ENCODE assay signal across 1 cellular context in the genomic region with DNA sequence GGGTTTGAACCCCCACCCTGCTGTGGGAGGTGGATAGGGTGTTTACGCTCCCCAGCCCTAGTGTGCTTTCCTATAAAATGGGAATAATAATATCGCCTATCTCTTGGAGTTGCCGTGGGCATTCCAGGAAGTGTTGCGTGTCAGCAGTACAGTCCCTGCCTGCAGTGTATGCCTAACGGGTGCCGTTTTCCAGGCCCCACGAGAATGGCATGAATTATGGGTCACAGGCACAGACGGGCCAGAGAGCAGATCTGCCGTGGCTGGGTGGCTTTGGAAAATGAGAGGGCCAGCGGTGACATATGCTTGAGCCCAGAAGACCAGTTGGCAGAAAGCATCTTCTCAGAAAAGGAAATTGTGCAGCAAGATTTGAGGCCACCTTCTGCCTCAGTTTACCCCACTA.
TF ChIP-seq lines count a peak whose summit lies in the region.

No MANE protein-coding gene starts in this region.

TF ChIP-seq in IMR-90, 13 proteins besides CTCF, POLR2A, EP300 and RAD21:
- TF ChIP-seq, protein P1, sequence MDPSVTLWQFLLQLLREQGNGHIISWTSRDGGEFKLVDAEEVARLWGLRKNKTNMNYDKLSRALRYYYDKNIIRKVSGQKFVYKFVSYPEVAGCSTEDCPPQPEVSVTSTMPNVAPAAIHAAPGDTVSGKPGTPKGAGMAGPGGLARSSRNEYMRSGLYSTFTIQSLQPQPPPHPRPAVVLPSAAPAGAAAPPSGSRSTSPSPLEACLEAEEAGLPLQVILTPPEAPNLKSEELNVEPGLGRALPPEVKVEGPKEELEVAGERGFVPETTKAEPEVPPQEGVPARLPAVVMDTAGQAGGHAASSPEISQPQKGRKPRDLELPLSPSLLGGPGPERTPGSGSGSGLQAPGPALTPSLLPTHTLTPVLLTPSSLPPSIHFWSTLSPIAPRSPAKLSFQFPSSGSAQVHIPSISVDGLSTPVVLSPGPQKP (IDR thresholded peaks at IDR 0.05; ENCODE audit: borderline replicate concordance, low read depth, low read length) = no peak
- TF ChIP-seq, protein P2, sequence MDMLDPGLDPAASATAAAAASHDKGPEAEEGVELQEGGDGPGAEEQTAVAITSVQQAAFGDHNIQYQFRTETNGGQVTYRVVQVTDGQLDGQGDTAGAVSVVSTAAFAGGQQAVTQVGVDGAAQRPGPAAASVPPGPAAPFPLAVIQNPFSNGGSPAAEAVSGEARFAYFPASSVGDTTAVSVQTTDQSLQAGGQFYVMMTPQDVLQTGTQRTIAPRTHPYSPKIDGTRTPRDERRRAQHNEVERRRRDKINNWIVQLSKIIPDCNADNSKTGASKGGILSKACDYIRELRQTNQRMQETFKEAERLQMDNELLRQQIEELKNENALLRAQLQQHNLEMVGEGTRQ (IDR thresholded peaks at IDR 0.05; ENCODE audit: low read depth, low read length) = no peak; the same call in 1 of the 2 replicates
- TF ChIP-seq SMC3 (IDR thresholded peaks at IDR 0.05; ENCODE audit: low read depth, low read length) (no peak), RCOR1 (IDR thresholded peaks at IDR 0.05; ENCODE audit: insufficient replicate concordance, low read length) (no peak), MAFK (IDR thresholded peaks at IDR 0.05; ENCODE audit: low read depth, low read length) (no peak), MAZ (IDR thresholded peaks at IDR 0.05; ENCODE audit: borderline replicate concordance, low read depth, low read length) (no peak), RFX5 (IDR thresholded peaks at IDR 0.05; ENCODE audit: low read depth, low read length) (no peak)
TF ChIP-seq in IMR-90: peak in this region for 0.
